1 cellular context compared by ENCODE assay signal in the genomic region with DNA sequence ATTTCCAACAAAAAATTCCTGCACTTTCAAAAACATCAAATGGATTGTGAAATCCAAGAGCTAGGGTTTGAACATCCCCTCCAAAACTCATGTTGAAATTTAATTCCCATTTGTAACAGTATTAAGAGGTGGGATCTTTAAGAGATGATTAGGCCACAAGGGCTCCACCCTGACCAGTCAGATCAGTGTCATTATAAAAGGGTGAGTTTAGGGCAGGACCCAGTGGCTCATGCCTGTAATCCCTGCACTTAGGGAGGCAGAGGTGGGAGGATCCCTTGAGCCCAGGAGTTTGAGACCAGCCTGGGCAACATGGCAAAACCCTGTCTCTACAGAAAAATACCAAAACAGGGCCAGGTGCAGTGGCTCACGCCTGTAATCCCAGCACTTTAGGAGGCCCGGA.
TF ChIP-seq lines count a peak whose summit lies in the region.

No MANE protein-coding gene starts in this region.

TF ChIP-seq in IMR-90, 13 proteins besides CTCF, POLR2A, EP300 and RAD21:
- TF ChIP-seq CEBPB (IDR thresholded peaks at IDR 0.05; ENCODE audit: low read depth, low read length) (peak; percentile 33; the same call in 1 of the 2 replicates), NFE2L2 (IDR thresholded peaks at IDR 0.05; ENCODE audit: low read depth, low read length) (no peak), USF2 (IDR thresholded peaks at IDR 0.05; ENCODE audit: low read depth, low read length) (no peak), SMC3 (IDR thresholded peaks at IDR 0.05; ENCODE audit: low read depth, low read length) (no peak)
